In the genomic region with DNA sequence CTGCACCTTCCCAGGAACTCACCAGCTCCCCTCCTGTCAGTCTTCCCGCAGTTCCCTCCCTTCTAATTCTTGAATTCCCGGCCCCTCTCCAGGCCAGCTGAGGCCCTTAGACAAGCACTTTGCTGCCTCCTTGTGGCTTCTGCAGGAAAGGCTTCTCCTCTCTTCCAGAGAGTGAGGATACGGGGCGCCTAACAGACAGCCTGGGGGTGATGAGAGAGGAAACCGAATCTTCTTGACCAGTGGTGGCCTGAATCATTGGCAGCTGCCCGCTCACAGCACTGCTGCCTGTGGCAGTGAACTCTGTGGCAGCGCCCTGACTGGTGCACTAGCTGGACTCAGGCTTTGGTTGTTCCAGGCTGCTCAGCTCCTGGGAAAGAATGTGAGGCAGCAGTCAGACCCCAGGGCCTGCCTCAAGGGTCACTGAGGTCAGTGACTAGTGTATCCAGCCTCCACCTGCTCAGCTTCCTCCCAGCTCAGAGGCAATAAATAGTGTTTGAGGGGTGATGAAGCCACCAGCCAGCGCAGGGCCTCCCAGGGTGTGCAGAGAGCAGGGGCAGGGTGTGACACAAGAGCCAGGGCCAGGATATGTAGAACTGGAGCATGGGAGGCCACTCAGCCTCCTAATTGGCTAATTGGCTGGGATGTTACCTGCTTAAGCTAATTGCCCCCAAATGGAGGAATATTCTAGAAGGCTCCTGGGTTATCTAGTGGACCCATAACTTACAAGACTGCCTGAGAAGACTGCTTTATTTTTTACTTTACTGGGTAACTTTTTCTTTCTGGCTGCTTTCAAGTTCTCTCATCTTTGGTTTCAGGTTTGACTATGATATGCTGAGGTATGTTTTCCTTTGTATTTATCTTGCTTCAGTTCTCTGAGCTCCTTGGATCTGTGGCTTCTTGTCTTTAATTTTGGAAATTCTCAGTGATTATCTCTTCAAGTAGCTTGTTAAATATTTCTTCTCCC, we compare ENCODE assay signal across 8 cellular contexts.
DNase-seq lines count a peak whose midpoint lies in the region; ATAC-seq lines count a peak whose summit lies in the region.

No MANE protein-coding gene starts in this region.

- H3K9me3 Mint-ChIP-seq in stimulated activated memory B cell treated with anti-CD40 and anti-IgM and Interleukin-4, amounts not matched to agents 10 μg/mL and 1 μg/mL and 100 μg/mL, for 72 hours = no peaks in the 10 kb centered on the region

- H3K36me3 Mint-ChIP-seq in stimulated activated memory B cell treated with anti-CD40 and anti-IgM and Interleukin-4, amounts not matched to agents 10 μg/mL and 1 μg/mL and 100 μg/mL, for 72 hours = peaks cover 55% of the 10 kb centered on the region

- peak; percentile 28 for DNase-seq in DMS114 treated with DMSO at 0.1 percent for 48 hours (lab: John Stamatoyannopoulos, UW; ENCODE audit: unreplicated experiment)
- DNase-seq in NCI-H774 (lab: John Stamatoyannopoulos, UW) = peak; percentile 51
- DNase-seq in activated CD8-positive, alpha-beta memory T cell treated with anti-CD3 and anti-CD28 coated beads, Interleukin-2, amount 50 U/mL, for 1 hour (ENCODE audit: extremely low read depth) = peak; percentile 17
- peak; percentile 70 for DNase-seq in epidermal melanocyte (ENCODE audit: insufficient read length, low spot score)
- DNase-seq in midbrain (lab: John Stamatoyannopoulos, UW) = peak; percentile 77

- ATAC-seq in HG03342 (IDR thresholded peaks at IDR 0.05; ENCODE audit: unreplicated experiment) (peak; percentile 57), HG03565 (IDR thresholded peaks at IDR 0.05; ENCODE audit: unreplicated experiment) (no peak)
- ATAC-seq in stimulated activated memory B cell treated with anti-CD40 and anti-IgM and Interleukin-4, amounts not matched to agents 10 μg/mL and 1 μg/mL and 100 μg/mL, for 72 hours = peak; percentile 51

- H3K4me1 Mint-ChIP-seq in stimulated activated memory B cell treated with anti-CD40 and anti-IgM and Interleukin-4, amounts not matched to agents 10 μg/mL and 1 μg/mL and 100 μg/mL, for 72 hours = peaks cover 34% of the 10 kb centered on the region

- peak overlapping the region; percentile 88 for H3K27ac Mint-ChIP-seq in stimulated activated memory B cell treated with anti-CD40 and anti-IgM and Interleukin-4, amounts not matched to agents 10 μg/mL and 1 μg/mL and 100 μg/mL, for 72 hours

- no peak overlapping the region for H3K4me3 Mint-ChIP-seq in stimulated activated memory B cell treated with anti-CD40 and anti-IgM and Interleukin-4, amounts not matched to agents 10 μg/mL and 1 μg/mL and 100 μg/mL, for 72 hours

- no peaks in the 10 kb centered on the region for H3K27me3 Mint-ChIP-seq in stimulated activated memory B cell treated with anti-CD40 and anti-IgM and Interleukin-4, amounts not matched to agents 10 μg/mL and 1 μg/mL and 100 μg/mL, for 72 hours

Comparison
In these comparisons a context has a peak if more than half of its experiments do, and no peak if none do; other contexts are left out.
1. DNase-seq: peak in every context shown above with its lines; median percentile 77 in midbrain; 70 in epidermal melanocyte; 51 in NCI-H774; 28 in DMS114 treated with DMSO at 0.1 percent for 48 hours; 17 in activated CD8-positive, alpha-beta memory T cell treated with anti-CD3 and anti-CD28 coated beads, Interleukin-2, amount 50 U/mL, for 1 hour.